In genomic region chr10:98694863-98695262, GRCh38 we compare ENCODE assay signal across 19 cellular contexts.
"Had no signal": no experiment of that assay in that cellular context is flagged by ENCODE, and none has a peak within 500 bp of the region (broad histone marks: within the 10 kb centered on the region; RNA-seq: fewer than 3 reads in every experiment).

No MANE protein-coding gene starts in this region.

- H3K27ac Mint-ChIP-seq: memory B cell; natural killer cell treated with Interleukin-12 subunit alpha and Interleukin-12 subunit beta and Interleukin-15 and Interleukin-18, amount 100 ng/mL, for 72 hours; stimulated activated naive B cell treated with anti-CD40 and anti-IgM and Interleukin-4, amounts not matched to agents 10 μg/mL and 1 μg/mL and 100 μg/mL, for 72 hours; stimulated activated naive CD8-positive, alpha-beta T cell treated with anti-CD3 and anti-CD28 coated beads, Interleukin-15, amount 100 ng/mL, for 72 hours had no signal

- H3K36me3 Mint-ChIP-seq: memory B cell; natural killer cell treated with Interleukin-12 subunit alpha and Interleukin-12 subunit beta and Interleukin-15 and Interleukin-18, amount 100 ng/mL, for 72 hours; stimulated activated naive B cell treated with anti-CD40 and anti-IgM and Interleukin-4, amounts not matched to agents 10 μg/mL and 1 μg/mL and 100 μg/mL, for 72 hours had no signal

- H3K27me3 ChIP-seq: esophagus squamous epithelium, gastrocnemius medialis, transverse colon had no signal

- H3K4me1 Mint-ChIP-seq: memory B cell; stimulated activated naive B cell treated with anti-CD40 and anti-IgM and Interleukin-4, amounts not matched to agents 10 μg/mL and 1 μg/mL and 100 μg/mL, for 72 hours; stimulated activated naive CD8-positive, alpha-beta T cell treated with anti-CD3 and anti-CD28 coated beads, Interleukin-15, amount 100 ng/mL, for 72 hours had no signal

- DNase-seq: effector memory CD4-positive, alpha-beta T cell; esophagus squamous epithelium; gastrocnemius medialis; heart right ventricle; hypothalamus; islet precursor cell; lower lobe of right lung; midbrain; stimulated activated CD4-positive, alpha-beta T cell treated with anti-CD3 and anti-CD28 coated beads, Interleukin-2, amount 100 ng/mL, for 24 hours; stimulated activated CD4-positive, alpha-beta T cell treated with anti-CD3 and anti-CD28 coated beads, Interleukin-4, amount 100 ng/mL, for 4 hours; stimulated activated naive B cell treated with anti-CD40 and anti-IgM and Interleukin-4, amounts not matched to agents 10 μg/mL and 1 μg/mL and 100 μg/mL, for 72 hours; stimulated activated naive CD8-positive, alpha-beta T cell treated with anti-CD3 and anti-CD28 coated beads, Interleukin-15, amount 100 ng/mL, for 72 hours; substantia nigra; transverse colon had no signal

- H3K27ac ChIP-seq: esophagus squamous epithelium, gastrocnemius medialis, lower lobe of right lung, thoracic aorta, transverse colon had no signal

- H3K36me3 ChIP-seq: esophagus squamous epithelium, gastrocnemius medialis, heart right ventricle, lower lobe of right lung, thoracic aorta, transverse colon had no signal

- ATAC-seq: left lobe of liver; lower lobe of right lung; natural killer cell treated with Interleukin-12 subunit alpha and Interleukin-12 subunit beta and Interleukin-15 and Interleukin-18, amount 100 ng/mL, for 72 hours; sciatic nerve; stimulated activated naive B cell treated with anti-CD40 and anti-IgM and Interleukin-4, amounts not matched to agents 10 μg/mL and 1 μg/mL and 100 μg/mL, for 72 hours; stimulated activated naive CD8-positive, alpha-beta T cell treated with anti-CD3 and anti-CD28 coated beads, Interleukin-15, amount 100 ng/mL, for 72 hours had no signal

- H3K4me3 ChIP-seq: esophagus squamous epithelium, gastrocnemius medialis, heart right ventricle, lower lobe of right lung, thoracic aorta, transverse colon had no signal

- H3K9me3 ChIP-seq: esophagus squamous epithelium, gastrocnemius medialis, heart right ventricle, lower lobe of right lung, thoracic aorta, transverse colon had no signal

- H3K9me3 Mint-ChIP-seq: memory B cell; stimulated activated naive B cell treated with anti-CD40 and anti-IgM and Interleukin-4, amounts not matched to agents 10 μg/mL and 1 μg/mL and 100 μg/mL, for 72 hours; stimulated activated naive CD8-positive, alpha-beta T cell treated with anti-CD3 and anti-CD28 coated beads, Interleukin-15, amount 100 ng/mL, for 72 hours had no signal

- H3K4me3 Mint-ChIP-seq: memory B cell; natural killer cell treated with Interleukin-12 subunit alpha and Interleukin-12 subunit beta and Interleukin-15 and Interleukin-18, amount 100 ng/mL, for 72 hours; stimulated activated naive B cell treated with anti-CD40 and anti-IgM and Interleukin-4, amounts not matched to agents 10 μg/mL and 1 μg/mL and 100 μg/mL, for 72 hours; stimulated activated naive CD8-positive, alpha-beta T cell treated with anti-CD3 and anti-CD28 coated beads, Interleukin-15, amount 100 ng/mL, for 72 hours had no signal

- H3K4me1 ChIP-seq: esophagus squamous epithelium, gastrocnemius medialis, lower lobe of right lung, transverse colon had no signal
